Comparison of ENCODE assay signal across 21 cellular contexts in genomic region chr7:80449841-80450240, GRCh38.
DNase-seq lines count a peak whose midpoint lies in the region; ATAC-seq and TF ChIP-seq lines count a peak whose summit lies in the region.
"Had no signal": no experiment of that assay in that cellular context is flagged by ENCODE, and none has a peak within 500 bp of the region (broad histone marks: within the 10 kb centered on the region; RNA-seq: fewer than 3 reads in every experiment).

No MANE protein-coding gene starts in this region.

- peak; percentile 16 to 44 for TF ChIP-seq RAD21 in liver (IDR thresholded peaks at IDR 0.05)

- H3K36me3 ChIP-seq in GM23338 (ENCODE audit: insufficient read depth) (no peaks in the 10 kb centered on the region), liver (ENCODE audit: control insufficient read depth in 4 of 4, insufficient read depth in 3 of 4, low read depth in 1 of 4, low read length in 3 of 4) (no peaks in the 10 kb centered on the region)
- H3K36me3 ChIP-seq: BLaER1 treated with 17β-estradiol and CSF1 and Interleukin-3, amounts not matched to agents 10 nM and 100 nM; SJCRH30 had no signal

- no peaks in the 10 kb centered on the region for H4K20me1 ChIP-seq in GM23338 (replicated peaks; ENCODE audit: insufficient read depth)
- H4K20me1 ChIP-seq: BLaER1 treated with 17β-estradiol and CSF1 and Interleukin-3, amounts not matched to agents 10 nM and 100 nM had no signal

- DNase-seq in GM23338 (ENCODE audit: low spot score) (no peak), epithelial cell of proximal tubule (ENCODE audit: low read depth) (peak; percentile 15), progenitor cell of endocrine pancreas (ENCODE audit: low spot score, unreplicated experiment) (no peak), cerebellar nuclear complex (lab: John Stamatoyannopoulos, UW) (no peak), SW480 (ENCODE audit: low spot score) (no peak)
- DNase-seq: Caco-2; CD4-positive, alpha-beta T cell; MM.1S; NCI-H1417; NCI-H1694; NCI-H2029 treated with DMSO at 0.1 percent for 48 hours; NCI-H526 treated with DMSO at 0.1 percent for 48 hours; PC-9; SJCRH30 had no signal

- no peaks in the 10 kb centered on the region for H3K79me2 ChIP-seq in GM23338 (replicated peaks; ENCODE audit: insufficient read depth)

- H3K27ac ChIP-seq in GM23338 (ENCODE audit: low read depth) (no peak overlapping the region), liver (ENCODE audit: low read depth in 1 of 2, low read length in 2 of 2) (peak overlapping the region in 1 of 2 donors; percentile 13)
- H3K27ac ChIP-seq: BLaER1 treated with 17β-estradiol and CSF1 and Interleukin-3, amounts not matched to agents 10 nM and 100 nM; KMS-11; PC-9; SJCRH30 had no signal

- no peaks in the 10 kb centered on the region for H3K27me3 ChIP-seq in GM23338 (ENCODE audit: insufficient read depth)
- H3K27me3 ChIP-seq in liver (ENCODE audit: control insufficient read depth in 4 of 4, insufficient read depth in 4 of 4, low read length in 3 of 4) = no peaks in the 10 kb centered on the region
- H3K27me3 ChIP-seq: BLaER1 treated with 17β-estradiol and CSF1 and Interleukin-3, amounts not matched to agents 10 nM and 100 nM; SJCRH30 had no signal

- H3K4me1 Mint-ChIP-seq in GM23338 (peaks cover under 1% of the 10 kb centered on the region; the same call in 2 of the 3 replicates), progenitor cell of endocrine pancreas (ENCODE audit: low read depth) (peaks cover 10% of the 10 kb centered on the region)
- H3K4me1 Mint-ChIP-seq: IgD-negative memory B cell had no signal

- H3K36me3 Mint-ChIP-seq in GM23338 (ENCODE audit: low read depth) (no peaks in the 10 kb centered on the region), progenitor cell of endocrine pancreas (ENCODE audit: insufficient read depth) (no peaks in the 10 kb centered on the region)
- H3K36me3 Mint-ChIP-seq: IgD-negative memory B cell had no signal

- ATAC-seq in GM23338 = no peak
- ATAC-seq in GM19395 (IDR thresholded peaks at IDR 0.05; ENCODE audit: unreplicated experiment) = no peak
- ATAC-seq in HG03095 (IDR thresholded peaks at IDR 0.05; ENCODE audit: unreplicated experiment) = no peak
- ATAC-seq: Right ventricle myocardium inferior had no signal

- H3K9me3 Mint-ChIP-seq in GM23338 = no peaks in the 10 kb centered on the region
- H3K9me3 Mint-ChIP-seq in progenitor cell of endocrine pancreas (ENCODE audit: low read depth) = peaks cover 3% of the 10 kb centered on the region
- H3K9me3 Mint-ChIP-seq: CD4-positive, alpha-beta T cell had no signal

- TF ChIP-seq CTCF in GM23338 (conservative IDR thresholded peaks at IDR 0.05; ENCODE audit: low read depth in 2 of 2) (no peak), epithelial cell of proximal tubule (conservative IDR thresholded peaks at IDR 0.05; ENCODE audit: low read depth, low read length) (no peak), liver (IDR thresholded peaks at IDR 0.05; ENCODE audit: low read depth, low read length, missing input control) (no peak), progenitor cell of endocrine pancreas (IDR thresholded peaks at IDR 0.05; ENCODE audit: unreplicated experiment) (no peak)

- no peaks in the 10 kb centered on the region for H3K9me3 ChIP-seq in liver (ENCODE audit: control insufficient read depth in 4 of 4, low read length in 3 of 4)
- H3K9me3 ChIP-seq: BLaER1 treated with 17β-estradiol and CSF1 and Interleukin-3, amounts not matched to agents 10 nM and 100 nM; Caco-2; SJCRH30 had no signal

- H3K9me2 ChIP-seq in GM23338 (ENCODE audit: insufficient read depth) = 0 out of 2 replicates have a peak, but pooled peaks cover 5% of the 10 kb centered on the region

- H3K4me3 Mint-ChIP-seq in GM23338 (no peak overlapping the region), progenitor cell of endocrine pancreas (ENCODE audit: low read depth) (no peak overlapping the region)
- H3K4me3 Mint-ChIP-seq: CD4-positive, alpha-beta T cell; IgD-negative memory B cell had no signal

- H3K27ac Mint-ChIP-seq in GM23338 (peak overlapping the region; percentile 62; the same call in 1 of the 2 replicates), progenitor cell of endocrine pancreas (peak overlapping the region; percentile 69)
- H3K27ac Mint-ChIP-seq: CD4-positive, alpha-beta T cell; IgD-negative memory B cell had no signal

- peaks cover 2% of the 10 kb centered on the region for H3K27me3 Mint-ChIP-seq in GM23338 (ENCODE audit: insufficient read depth, low read depth, poor library complexity)
- H3K27me3 Mint-ChIP-seq in progenitor cell of endocrine pancreas = no peaks in the 10 kb centered on the region
- H3K27me3 Mint-ChIP-seq: CD4-positive, alpha-beta T cell; IgD-negative memory B cell had no signal

- H3K4me3 ChIP-seq in GM23338 = no peak overlapping the region
- no peak overlapping the region for H3K4me3 ChIP-seq in epithelial cell of proximal tubule (ENCODE audit: low read depth, low read length)
- H3K4me3 ChIP-seq in liver (ENCODE audit: low read depth in 1 of 3, low read length in 3 of 3) = no peak overlapping the region
- H3K4me3 ChIP-seq: BLaER1 treated with 17β-estradiol and CSF1 and Interleukin-3, amounts not matched to agents 10 nM and 100 nM; PC-9; SJCRH30 had no signal

- H3K4me1 ChIP-seq in GM23338 (ENCODE audit: insufficient read depth) (peaks cover 3% of the 10 kb centered on the region; the same call in 1 of the 2 replicates), liver (ENCODE audit: control insufficient read depth in 4 of 4, insufficient read depth in 4 of 4, low read length in 3 of 4) (peaks cover 3 to 15% (median 8%) of the 10 kb centered on the region in 4 donors)
- H3K4me1 ChIP-seq: SJCRH30 had no signal

- WGBS in liver = 59% methylated on average over 4 of the region's 4 CpGs

- H2AFZ ChIP-seq in GM23338 = 0 out of 2 replicates have a peak overlapping the region, but pooled peaks have one; percentile 23
- H2AFZ ChIP-seq: PC-9 had no signal

- peak overlapping the region in 1 of 2 donors; percentile 12 for H3K9ac ChIP-seq in liver (ENCODE audit: low read depth in 1 of 2, low read length in 2 of 2)
- H3K9ac ChIP-seq: BLaER1 treated with 17β-estradiol and CSF1 and Interleukin-3, amounts not matched to agents 10 nM and 100 nM; KMS-11 had no signal

- H3K4me2 ChIP-seq in GM23338 = no peak overlapping the region
- H3K4me2 ChIP-seq: KMS-11, PC-9 had no signal

- no peaks in the 10 kb centered on the region for H3F3A ChIP-seq in GM23338 (replicated peaks; ENCODE audit: low read depth)

TF ChIP-seq in liver, 16 proteins besides CTCF, POLR2A, EP300 and RAD21:
- peak; percentile 96 for TF ChIP-seq HNF4A (conservative IDR thresholded peaks at IDR 0.05)
- peak; percentile 76 for TF ChIP-seq HNF4G (IDR thresholded peaks at IDR 0.05)
- TF ChIP-seq NR2F2 (IDR thresholded peaks at IDR 0.05) = no peak
- TF ChIP-seq FOXA2 (IDR thresholded peaks at IDR 0.05) = no peak
- peak; percentile 22 for TF ChIP-seq MAX (IDR thresholded peaks at IDR 0.05)
- TF ChIP-seq EGR1 (IDR thresholded peaks at IDR 0.05; ENCODE audit: low read depth in 2 of 2) = no peak
- TF ChIP-seq JUND (IDR thresholded peaks at IDR 0.05) = peak in 1 of 2 donors; percentile 59
- TF ChIP-seq SP1 (IDR thresholded peaks at IDR 0.05) = peak; percentile 89
- TF ChIP-seq FOXA1 (IDR thresholded peaks at IDR 0.05) = no peak
- no peak for TF ChIP-seq ZBTB33 (IDR thresholded peaks at IDR 0.05)
- no peak for TF ChIP-seq TAF1 (conservative IDR thresholded peaks at IDR 0.05)
- no peak for TF ChIP-seq GABPA (IDR thresholded peaks at IDR 0.05 in 1 of 2, conservative IDR thresholded peaks at IDR 0.05 in 1 of 2)
- TF ChIP-seq RXRA (IDR thresholded peaks at IDR 0.05) = peak; percentile 65 to 68
- no peak for TF ChIP-seq YY1 (IDR thresholded peaks at IDR 0.05)
